Comparison of ENCODE assay signal across 8 cellular contexts in genomic region chr3:58041182-58041825, GRCh38. TPM values are rescaled to one million over a fixed set of nuclear protein-coding genes. Genes with fewer than 3 reads are reported as not detected.
DNase-seq lines count a peak whose midpoint lies in the region; ATAC-seq and TF ChIP-seq lines count a peak whose summit lies in the region.

No MANE protein-coding gene starts in this region.

- no peak overlapping the region for H4K91ac ChIP-seq in neuronal stem cell (ENCODE audit: low read depth, low read length, poor library complexity)

- in situ Hi-C loops in astrocyte of the cerebellum (cut with HindIII; ENCODE audit: low sequenced_read_pairs) = loop anchor here (25.0 kb wide), 1 partner anchor 104 kb away; no protein-coding TSS in a partner anchor

- no peak overlapping the region for H3K4me3 Mint-ChIP-seq in CD4-positive, alpha-beta memory T cell

- H3K79me1 ChIP-seq in neuronal stem cell (ENCODE audit: low read depth, low read length) = peaks cover 3% of the 10 kb centered on the region

- H3K36me3 ChIP-seq in CD4-positive, alpha-beta memory T cell (ENCODE audit: insufficient read depth, low read length) = no peaks in the 10 kb centered on the region
- H3K36me3 ChIP-seq in mesodermal cell (ENCODE audit: control insufficient read depth, insufficient read depth, low read length) (peaks cover 12% of the 10 kb centered on the region), neuronal stem cell (replicated peaks in 1 of 2; ENCODE audit: control insufficient read depth in 2 of 2, insufficient read depth in 2 of 2, low read length in 2 of 2) (no peaks in the 10 kb centered on the region)

- no peak overlapping the region for H2AFZ ChIP-seq in neuronal stem cell (ENCODE audit: low read length)

- peak; percentile 20 for ATAC-seq in HG03097 (IDR thresholded peaks at IDR 0.05; ENCODE audit: low FRiP score, unreplicated experiment)
- ATAC-seq in GM18520 (IDR thresholded peaks at IDR 0.05; ENCODE audit: unreplicated experiment) = no peak
- no peak for ATAC-seq in HG02981 (IDR thresholded peaks at IDR 0.05; ENCODE audit: unreplicated experiment)

- H3K27ac ChIP-seq in CD4-positive, alpha-beta memory T cell (ENCODE audit: low read depth, low read length) = no peak overlapping the region
- peak overlapping the region; percentile 75 for H3K27ac ChIP-seq in mesodermal cell (ENCODE audit: low read depth, low read length, severe bottlenecking)
- H3K27ac ChIP-seq in neuronal stem cell (replicated peaks; ENCODE audit: low read length) = no peak overlapping the region

- TF ChIP-seq CTCF in astrocyte of the cerebellum (IDR thresholded peaks at IDR 0.05; ENCODE audit: low read depth, low read length, missing control alignments) = no peak

- H3K14ac ChIP-seq in neuronal stem cell (ENCODE audit: low read length) = no peak overlapping the region

- peaks cover 1% of the 10 kb centered on the region for H3K4me1 ChIP-seq in CD4-positive, alpha-beta memory T cell (ENCODE audit: insufficient read depth, low read length)
- H3K4me1 ChIP-seq in mesodermal cell (ENCODE audit: control insufficient read depth, insufficient read depth, low read length, poor library complexity, severe bottlenecking) (peaks cover 71% of the 10 kb centered on the region), neuronal stem cell (ENCODE audit: control insufficient read depth in 2 of 2, insufficient read depth in 1 of 2, low read depth in 1 of 2, low read length in 2 of 2) (peaks cover 8 to 11% of the 10 kb centered on the region in 2 donors)

- no peaks in the 10 kb centered on the region for H3K9me3 ChIP-seq in CD4-positive, alpha-beta memory T cell (ENCODE audit: control insufficient read depth in 1 of 2, low read length in 2 of 2)
- H3K9me3 ChIP-seq in mesodermal cell (ENCODE audit: control insufficient read depth, low read length) (no peaks in the 10 kb centered on the region), neuronal stem cell (replicated peaks in 1 of 2; ENCODE audit: control insufficient read depth in 2 of 2, insufficient read depth in 1 of 2, low read depth in 1 of 2, low read length in 2 of 2) (no peaks in the 10 kb centered on the region)

- H2AK5ac ChIP-seq in neuronal stem cell (ENCODE audit: low read depth, low read length) = no peak overlapping the region

- 76 to 80% methylated on average over 2 to 4 of the region's 5 CpGs for WGBS in mesodermal cell (ENCODE audit: insufficient coverage in 2 of 2), 2 experiments
- no CpG with 5 or more reads among the region's 5 CpGs for WGBS in neuronal stem cell (ENCODE audit: extremely low coverage in 2 of 2, insufficient read length in 2 of 2, insufficient replicate concordance in 1 of 2), 2 donors

- no peak overlapping the region for H3K4me3 ChIP-seq in CD4-positive, alpha-beta memory T cell (ENCODE audit: low read length in 2 of 2)
- no peak overlapping the region for H3K4me3 ChIP-seq in astrocyte of the cerebellum (ENCODE audit: low read depth, low read length)
- H3K4me3 ChIP-seq in mesodermal cell (ENCODE audit: extremely low read depth, insufficient read depth, low read length, poor library complexity, severe bottlenecking) = no peak overlapping the region
- H3K4me3 ChIP-seq in neuronal stem cell (ENCODE audit: low read length in 2 of 2) = no peak overlapping the region

- intact Hi-C loops in CD4-positive, alpha-beta memory T cell (cut with micrococcal nuclease) = no loop called here

- no peak overlapping the region for H2BK12ac ChIP-seq in neuronal stem cell (ENCODE audit: low read length)

- H3K27me3 Mint-ChIP-seq in CD4-positive, alpha-beta memory T cell = no peaks in the 10 kb centered on the region

- H3K36me3 Mint-ChIP-seq in CD4-positive, alpha-beta memory T cell = peaks cover 0 to 10% of the 10 kb centered on the region in 2 donors

- no peak overlapping the region for H4K8ac ChIP-seq in neuronal stem cell (ENCODE audit: low read depth, low read length)

- H3K18ac ChIP-seq in neuronal stem cell (ENCODE audit: low read length) = no peak overlapping the region

- no peak overlapping the region for H3K4me2 ChIP-seq in neuronal stem cell (ENCODE audit: insufficient read depth, low read length, poor library complexity, severe bottlenecking)

- H3K23ac ChIP-seq in neuronal stem cell (ENCODE audit: low read depth, low read length, poor library complexity) = no peak overlapping the region

- H3K4ac ChIP-seq in neuronal stem cell (ENCODE audit: low read length) = no peak overlapping the region

- H3K27me3 ChIP-seq in CD4-positive, alpha-beta memory T cell (ENCODE audit: insufficient read depth, low read length) = no peaks in the 10 kb centered on the region
- no peaks in the 10 kb centered on the region for H3K27me3 ChIP-seq in neuronal stem cell (ENCODE audit: control insufficient read depth in 3 of 3, insufficient read depth in 3 of 3, low read depth in 1 of 3, low read length in 3 of 3)

- peak overlapping the region in 4 of 7 donors; percentile 31 to 74 (median 42) for H3K27ac Mint-ChIP-seq in CD4-positive, alpha-beta memory T cell

- H3K9me3 Mint-ChIP-seq in CD4-positive, alpha-beta memory T cell = no peaks in the 10 kb centered on the region

- peaks cover 9 to 25% (median 18%) of the 10 kb centered on the region in 4 donors for H3K4me1 Mint-ChIP-seq in CD4-positive, alpha-beta memory T cell

- no peak overlapping the region for H2BK15ac ChIP-seq in neuronal stem cell (ENCODE audit: low read length)

- POLR2A ChIA-PET in CD4-positive, alpha-beta memory T cell (lab: Charles Lee; ENCODE audit: partially characterized antibody) = no interaction called here

- no peak overlapping the region for H3K9ac ChIP-seq in neuronal stem cell (ENCODE audit: low read depth, low read length, poor library complexity)

- no peak for DNase-seq in CD4-positive, alpha-beta memory T cell
- DNase-seq in astrocyte of the cerebellum (ENCODE audit: low read depth) (peak; percentile 35), NOMO-1 treated with DMSO at 0.1 percent for 48 hours (lab: John Stamatoyannopoulos, UW; ENCODE audit: unreplicated experiment) (no peak), neuronal stem cell (ENCODE audit: low spot score) (no peak)

- CTCF ChIA-PET in CD4-positive, alpha-beta memory T cell (lab: Charles Lee; ENCODE audit: partially characterized antibody) = no interaction called here

- H2BK5ac ChIP-seq in neuronal stem cell (ENCODE audit: low read length) = no peak overlapping the region

- H2BK120ac ChIP-seq in neuronal stem cell (ENCODE audit: low read depth, low read length) = no peak overlapping the region

RNA-seq across cellular contexts. Expression of gene FLNB, which starts 33.1 kb away (rescaled TPM):
- 10 to 100 TPM; 22.5 to 28.5 TPM for total RNA-seq in CD4-positive, alpha-beta memory T cell
- polyA plus RNA-seq in CD4-positive, alpha-beta memory T cell = 10 to 100 TPM in 1 of 2 donors, 1 to 10 TPM in 1; 3.9 to 14.6 TPM
- polyA plus RNA-seq in mesodermal cell (2013, experiment 1 of 2) = 135 TPM
- 103 TPM for polyA plus RNA-seq in mesodermal cell (2013, experiment 2 of 2)
- 19.0 TPM for polyA plus RNA-seq in neuronal stem cell (2013, experiment 1 of 2)
- 20.1 TPM for polyA plus RNA-seq in neuronal stem cell (2013, experiment 2 of 2)
